ENCODE assay signal across 10 cellular contexts in the genomic region with DNA sequence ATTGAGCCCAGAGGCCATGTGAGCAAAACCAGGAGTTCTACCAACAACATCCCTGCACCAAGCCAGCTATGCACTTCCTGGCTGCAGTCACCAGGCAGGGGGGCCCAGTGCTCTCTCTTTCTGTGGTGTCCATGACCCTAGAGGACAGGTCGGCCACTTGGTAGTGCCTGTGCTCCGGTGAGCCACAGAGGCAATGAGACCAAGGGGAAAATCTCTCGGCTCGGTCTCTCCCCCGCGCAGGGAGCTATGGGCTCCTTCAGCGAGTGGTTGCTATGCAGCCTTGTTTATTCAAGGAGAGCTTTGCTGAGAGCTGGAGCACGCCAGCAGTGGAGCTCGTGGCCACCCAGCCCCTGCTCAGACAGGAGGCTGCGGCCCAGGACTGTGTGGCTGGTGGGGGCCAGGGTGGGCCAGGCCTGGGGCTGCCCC. TPM values are rescaled to one million over a fixed set of nuclear protein-coding genes. Genes with fewer than 3 reads are reported as not detected.
A peak's percentile ranks its signal among the peaks of the same experiment; 100 is the strongest.
DNase-seq lines count a peak whose midpoint lies in the region; ATAC-seq and TF ChIP-seq lines count a peak whose summit lies in the region.
"Had no signal": no experiment of that assay in that cellular context is flagged by ENCODE, and none has a peak within 500 bp of the region (broad histone marks: within the 10 kb centered on the region; RNA-seq: fewer than 3 reads in every experiment).

A gene (plus strand): TSS at position 283 of the 426 bp plus-strand sequence. CDS start 13,537 bp downstream, outside the sequence.

- no peak for ATAC-seq in CD8-positive, alpha-beta T cell
- no peak for ATAC-seq in HG03442 (IDR thresholded peaks at IDR 0.05; ENCODE audit: unreplicated experiment)
- ATAC-seq: activated naive CD4-positive, alpha-beta T cell treated with anti-CD3 and anti-CD28 coated beads, Interleukin-2, amount 50 U/mL, for 72 hours had no signal

- CTCF ChIA-PET in CD8-positive, alpha-beta T cell (lab: Charles Lee): interaction anchor here (1.0 to 1.5 kb wide), 2 partner anchors 31 to 54 kb away, joined by 3 to 5 read pairs; no protein-coding TSS in a partner anchor
- CTCF ChIA-PET in CD4-positive, alpha-beta memory T cell (lab: Charles Lee; ENCODE audit: partially characterized antibody): interaction anchor here (1.6 kb wide), 1 partner anchor 30 kb away, joined by 4 read pairs; no protein-coding TSS in a partner anchor

- H3K27me3 Mint-ChIP-seq in CD8-positive, alpha-beta T cell (ENCODE audit: low read depth): no peaks in the 10 kb centered on the region
- H3K27me3 Mint-ChIP-seq in CD4-positive, alpha-beta memory T cell: no peaks in the 10 kb centered on the region

- no peaks in the 10 kb centered on the region for H3K4me1 Mint-ChIP-seq in CD8-positive, alpha-beta T cell (ENCODE audit: low read depth)
- peaks cover 0 to 4% (median 0%) of the 10 kb centered on the region in 4 donors for H3K4me1 Mint-ChIP-seq in CD4-positive, alpha-beta memory T cell

- no peaks in the 10 kb centered on the region for H3K9me3 ChIP-seq in CD8-positive, alpha-beta T cell (ENCODE audit: low read length)
- no peaks in the 10 kb centered on the region for H3K9me3 ChIP-seq in CD4-positive, alpha-beta memory T cell (ENCODE audit: control insufficient read depth in 1 of 2, low read length in 2 of 2)

- H3K4me3 ChIP-seq in CD8-positive, alpha-beta T cell (ENCODE audit: low read depth, low read length): no peak within 1 kb of the TSS
- H3K4me3 ChIP-seq in fibroblast of villous mesenchyme (ENCODE audit: low read depth, low read length): no peak within 1 kb of the TSS
- H3K4me3 ChIP-seq in CD4-positive, alpha-beta memory T cell (ENCODE audit: low read length in 2 of 2): no peak within 1 kb of the TSS

- H3K36me3 Mint-ChIP-seq in CD8-positive, alpha-beta T cell: no peaks in the 10 kb centered on the region
- H3K36me3 Mint-ChIP-seq in CD4-positive, alpha-beta memory T cell: no peaks in the 10 kb centered on the region
- H3K36me3 Mint-ChIP-seq: activated naive CD4-positive, alpha-beta T cell treated with anti-CD3 and anti-CD28 coated beads, Interleukin-2, amount 50 U/mL, for 72 hours had no signal

- TF ChIP-seq CTCF in CD8-positive, alpha-beta T cell (IDR thresholded peaks at IDR 0.05): no peak
- no peak for TF ChIP-seq CTCF in fibroblast of villous mesenchyme (IDR thresholded peaks at IDR 0.05; ENCODE audit: insufficient read depth, low read depth, low read length)

- no peaks in the 10 kb centered on the region for H3K4me1 ChIP-seq in CD8-positive, alpha-beta T cell (ENCODE audit: insufficient read depth, low read length)
- no peaks in the 10 kb centered on the region for H3K4me1 ChIP-seq in CD4-positive, alpha-beta memory T cell (ENCODE audit: insufficient read depth, low read length)

- no peaks in the 10 kb centered on the region for H3K36me3 ChIP-seq in CD8-positive, alpha-beta T cell (ENCODE audit: insufficient read depth, low read length)
- no peaks in the 10 kb centered on the region for H3K36me3 ChIP-seq in CD4-positive, alpha-beta memory T cell (ENCODE audit: insufficient read depth, low read length)

- POLR2A ChIA-PET in CD8-positive, alpha-beta T cell (lab: Charles Lee): no interaction called here
- POLR2A ChIA-PET in CD4-positive, alpha-beta memory T cell (lab: Charles Lee; ENCODE audit: partially characterized antibody): no interaction called here

- no peak for DNase-seq in CD8-positive, alpha-beta T cell
- DNase-seq in NCI-H510A treated with DMSO at 0.1 percent for 48 hours (lab: John Stamatoyannopoulos, UW): peak; percentile 35
- peak; percentile 30 for DNase-seq in fibroblast of villous mesenchyme (ENCODE audit: low read depth)
- DNase-seq in occipital lobe (lab: John Stamatoyannopoulos, UW): peak; percentile 8
- DNase-seq in CD4-positive, alpha-beta memory T cell: no peak
- DNase-seq in NCI-H1048 (lab: John Stamatoyannopoulos, UW): no peak
- DNase-seq in NK-92 (lab: John Stamatoyannopoulos, UW; ENCODE audit: unreplicated experiment): no peak
- DNase-seq: T-helper 1 cell had no signal

- H3K9me3 Mint-ChIP-seq in CD8-positive, alpha-beta T cell: no peaks in the 10 kb centered on the region
- H3K9me3 Mint-ChIP-seq in CD4-positive, alpha-beta memory T cell: no peaks in the 10 kb centered on the region
- H3K9me3 Mint-ChIP-seq: activated naive CD4-positive, alpha-beta T cell treated with anti-CD3 and anti-CD28 coated beads, Interleukin-2, amount 50 U/mL, for 72 hours had no signal

- no peaks in the 10 kb centered on the region for H3K27me3 ChIP-seq in CD8-positive, alpha-beta T cell (ENCODE audit: insufficient read depth, low read length)
- H3K27me3 ChIP-seq in CD4-positive, alpha-beta memory T cell (ENCODE audit: insufficient read depth, low read length): no peaks in the 10 kb centered on the region

- H3K27ac ChIP-seq in CD8-positive, alpha-beta T cell (ENCODE audit: low read depth, low read length): no peak within 1 kb of the TSS
- no peak within 1 kb of the TSS for H3K27ac ChIP-seq in CD4-positive, alpha-beta memory T cell (ENCODE audit: low read depth, low read length)

- intact Hi-C loops in CD8-positive, alpha-beta T cell (cut with DNase I, micrococcal nuclease): no loop called here
- intact Hi-C loops in CD4-positive, alpha-beta memory T cell (cut with micrococcal nuclease): no loop called here

- H3K4me3 Mint-ChIP-seq in CD8-positive, alpha-beta T cell: no peak within 1 kb of the TSS
- no peak within 1 kb of the TSS for H3K4me3 Mint-ChIP-seq in CD4-positive, alpha-beta memory T cell

- peak within 1 kb of the TSS; percentile 22 for H3K27ac Mint-ChIP-seq in CD8-positive, alpha-beta T cell
- no peak within 1 kb of the TSS for H3K27ac Mint-ChIP-seq in CD4-positive, alpha-beta memory T cell
- H3K27ac Mint-ChIP-seq: activated naive CD4-positive, alpha-beta T cell treated with anti-CD3 and anti-CD28 coated beads, Interleukin-2, amount 50 U/mL, for 72 hours had no signal

RNA-seq across cellular contexts. Expression of the gene that starts here (rescaled TPM):
- total RNA-seq in CD8-positive, alpha-beta T cell: 1 to 10 TPM; 4.6 to 4.8 TPM
- total RNA-seq in fibroblast of villous mesenchyme (under 0.01 and 0.43 TPM in 2 replicates), occipital lobe (under 0.01 TPM)
- total RNA-seq in CD4-positive, alpha-beta memory T cell: 1 to 10 TPM; 1.8 to 2.7 TPM
- 1 to 10 TPM in 1 of 2 donors, under 1 TPM in 1; 0.46 to 1.6 TPM for polyA plus RNA-seq in CD4-positive, alpha-beta memory T cell

Comparison
In these comparisons a context has a peak if more than half of its experiments do, and no peak if none do; other contexts are left out.
1. Peak in DNase-seq in fibroblast of villous mesenchyme; RNA of the gene not detected or under 1 TPM.
2. Peak in DNase-seq in occipital lobe; RNA of the gene not detected or under 1 TPM.